In the genomic region with DNA sequence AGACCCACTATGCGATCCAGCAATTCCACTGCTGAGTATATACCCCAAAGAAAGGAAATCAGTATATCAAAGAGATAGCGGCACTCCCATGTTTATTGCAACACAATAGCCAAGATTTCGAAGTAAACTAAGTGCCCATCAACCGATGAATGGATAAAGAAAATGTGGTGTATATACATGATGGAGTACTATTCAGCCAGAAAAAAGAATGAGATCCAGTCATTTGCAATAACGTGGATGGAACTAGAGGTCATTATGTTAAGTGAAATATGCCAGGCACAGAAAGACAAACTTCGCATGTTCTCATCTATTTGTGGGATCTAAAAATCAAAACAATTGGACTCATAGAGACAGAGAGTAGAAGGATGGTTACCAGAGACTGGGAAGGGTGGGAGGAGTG, we compare ENCODE assay signal across 15 cellular contexts. TPM values are rescaled to one million over a fixed set of nuclear protein-coding genes. Genes with fewer than 3 reads are reported as not detected.
DNase-seq lines count a peak whose midpoint lies in the region; ATAC-seq lines count a peak whose summit lies in the region.
"Had no signal": no experiment of that assay in that cellular context is flagged by ENCODE, and none has a peak within 500 bp of the region (broad histone marks: within the 10 kb centered on the region; RNA-seq: fewer than 3 reads in every experiment).

No MANE protein-coding gene starts in this region.

- peaks cover 6% of the 10 kb centered on the region for H3K36me3 Mint-ChIP-seq in activated naive CD8-positive, alpha-beta T cell treated with anti-CD3 and anti-CD28 coated beads, Interleukin-2, amount 10 ng/mL, durations not matched to agents 7 days and 5 days
- no peaks in the 10 kb centered on the region for H3K36me3 Mint-ChIP-seq in activated naive CD8-positive, alpha-beta T cell treated with anti-CD3 and anti-CD28 coated beads, Interleukin-2, amount 50 U/mL, for 24 hours (ENCODE audit: low read depth)
- no peaks in the 10 kb centered on the region for H3K36me3 Mint-ChIP-seq in T-helper 17 cell (ENCODE audit: low read depth)
- H3K36me3 Mint-ChIP-seq: CD8-positive, alpha-beta T cell had no signal

- H3K4me3 Mint-ChIP-seq in activated naive CD8-positive, alpha-beta T cell treated with anti-CD3 and anti-CD28 coated beads, Interleukin-2, amount 10 ng/mL, durations not matched to agents 7 days and 5 days: no peak overlapping the region
- no peak overlapping the region for H3K4me3 Mint-ChIP-seq in activated naive CD8-positive, alpha-beta T cell treated with anti-CD3 and anti-CD28 coated beads, Interleukin-2, amount 50 U/mL, for 24 hours
- no peak overlapping the region for H3K4me3 Mint-ChIP-seq in T-helper 17 cell
- H3K4me3 Mint-ChIP-seq: B cell; CD4-positive, alpha-beta T cell; CD8-positive, alpha-beta T cell had no signal

- no peak for DNase-seq in activated naive CD8-positive, alpha-beta T cell treated with anti-CD3 and anti-CD28 coated beads, Interleukin-2, amount 10 ng/mL, durations not matched to agents 7 days and 5 days
- no peak for DNase-seq in activated naive CD8-positive, alpha-beta T cell treated with anti-CD3 and anti-CD28 coated beads, Interleukin-2, amount 50 U/mL, for 24 hours
- DNase-seq in T-helper 17 cell (no peak), activated gamma-delta T cell treated with Interleukin-2 at 50 U/mL for 16 hours (no peak)
- no peak for DNase-seq in activated CD4-positive, alpha-beta T cell treated with anti-CD3 and anti-CD28 coated beads, Interleukin-2, amount 50 U/mL, for 48 hours
- DNase-seq: AML-193; Caco-2; Calu3; CD4-positive, alpha-beta T cell; CD8-positive, alpha-beta T cell; DMS79 treated with DMSO at 0.1 percent for 48 hours; GF-D8 had no signal

- H3K9me3 ChIP-seq in T-helper 17 cell (ENCODE audit: control insufficient read depth, low read length, poor library complexity, severe bottlenecking): no peaks in the 10 kb centered on the region
- H3K9me3 ChIP-seq: A549; BLaER1 treated with 17β-estradiol and CSF1 and Interleukin-3, amounts not matched to agents 10 nM and 100 nM; Caco-2 had no signal

- H3K9me3 Mint-ChIP-seq in activated naive CD8-positive, alpha-beta T cell treated with anti-CD3 and anti-CD28 coated beads, Interleukin-2, amount 10 ng/mL, durations not matched to agents 7 days and 5 days: no peaks in the 10 kb centered on the region
- no peaks in the 10 kb centered on the region for H3K9me3 Mint-ChIP-seq in activated naive CD8-positive, alpha-beta T cell treated with anti-CD3 and anti-CD28 coated beads, Interleukin-2, amount 50 U/mL, for 24 hours
- H3K9me3 Mint-ChIP-seq: CD4-positive, alpha-beta T cell; CD8-positive, alpha-beta T cell had no signal

- H3K27ac Mint-ChIP-seq in activated naive CD8-positive, alpha-beta T cell treated with anti-CD3 and anti-CD28 coated beads, Interleukin-2, amount 10 ng/mL, durations not matched to agents 7 days and 5 days: peak overlapping the region; percentile 49
- no peak overlapping the region for H3K27ac Mint-ChIP-seq in activated naive CD8-positive, alpha-beta T cell treated with anti-CD3 and anti-CD28 coated beads, Interleukin-2, amount 50 U/mL, for 24 hours
- H3K27ac Mint-ChIP-seq in T-helper 17 cell: peak overlapping the region; percentile 12
- H3K27ac Mint-ChIP-seq: B cell; CD4-positive, alpha-beta T cell; CD8-positive, alpha-beta T cell had no signal

- no peak for ATAC-seq in activated naive CD8-positive, alpha-beta T cell treated with anti-CD3 and anti-CD28 coated beads, Interleukin-2, amount 10 ng/mL, durations not matched to agents 7 days and 5 days (ENCODE audit: low read depth)
- ATAC-seq in activated naive CD8-positive, alpha-beta T cell treated with anti-CD3 and anti-CD28 coated beads, Interleukin-2, amount 50 U/mL, for 24 hours: no peak
- ATAC-seq in T-helper 17 cell: no peak
- ATAC-seq: A549; CD8-positive, alpha-beta T cell had no signal

- POLR2A ChIA-PET in activated naive CD8-positive, alpha-beta T cell treated with anti-CD3 and anti-CD28 coated beads, Interleukin-2, amount 10 ng/mL, durations not matched to agents 7 days and 5 days (lab: Charles Lee): no interaction called here

- H3K27me3 Mint-ChIP-seq in activated naive CD8-positive, alpha-beta T cell treated with anti-CD3 and anti-CD28 coated beads, Interleukin-2, amount 10 ng/mL, durations not matched to agents 7 days and 5 days: peaks cover under 1% of the 10 kb centered on the region
- no peaks in the 10 kb centered on the region for H3K27me3 Mint-ChIP-seq in activated naive CD8-positive, alpha-beta T cell treated with anti-CD3 and anti-CD28 coated beads, Interleukin-2, amount 50 U/mL, for 24 hours
- H3K27me3 Mint-ChIP-seq in T-helper 17 cell: no peaks in the 10 kb centered on the region
- H3K27me3 Mint-ChIP-seq: CD4-positive, alpha-beta T cell had no signal

- H3K4me1 Mint-ChIP-seq in activated naive CD8-positive, alpha-beta T cell treated with anti-CD3 and anti-CD28 coated beads, Interleukin-2, amount 10 ng/mL, durations not matched to agents 7 days and 5 days: peaks cover 16% of the 10 kb centered on the region
- H3K4me1 Mint-ChIP-seq in activated naive CD8-positive, alpha-beta T cell treated with anti-CD3 and anti-CD28 coated beads, Interleukin-2, amount 50 U/mL, for 24 hours: peaks cover 14% of the 10 kb centered on the region
- peaks cover 24% of the 10 kb centered on the region for H3K4me1 Mint-ChIP-seq in T-helper 17 cell
- H3K4me1 Mint-ChIP-seq: B cell had no signal

RNA-seq across cellular contexts. Expression of a gene that starts 7.1 kb away (rescaled TPM):
- total RNA-seq in activated naive CD8-positive, alpha-beta T cell treated with anti-CD3 and anti-CD28 coated beads, Interleukin-2, amount 10 ng/mL, durations not matched to agents 7 days and 5 days: 10 to 100 TPM; 56.1 to 59.2 TPM
- total RNA-seq in T-helper 17 cell: 10 to 100 TPM; 42.2 to 42.9 TPM
